Comparison of ENCODE assay signal across 7 cellular contexts in genomic region chr2:176554107-176555048, GRCh38.
A peak's percentile ranks its signal among the peaks of the same experiment; 100 is the strongest.
DNase-seq lines count a peak whose midpoint lies in the region; TF ChIP-seq lines count a peak whose summit lies in the region.

No MANE protein-coding gene starts in this region.

- H3K79me2 ChIP-seq in PC-9 (ENCODE audit: low read depth): no peaks in the 10 kb centered on the region
- H3K79me2 ChIP-seq in trophoblast cell (ENCODE audit: control insufficient read depth, insufficient read depth, low read length, poor library complexity): no peaks in the 10 kb centered on the region

- peaks cover 3% of the 10 kb centered on the region for H3K79me1 ChIP-seq in trophoblast cell (ENCODE audit: low read length)

- H3K18ac ChIP-seq in trophoblast cell (ENCODE audit: low read length): no peak overlapping the region

- DNase-seq in GM12864 (ENCODE audit: low read depth) (no peak), KBM-7 (peak; percentile 71), PC-9 (peak; percentile 53 to 54), head of caudate nucleus (peak in 28 of 42 donors; percentile 9 to 70 (median 34)), trophoblast cell (peak in 1 of 2 donors; percentile 65), NK-92 (lab: John Stamatoyannopoulos, UW; ENCODE audit: unreplicated experiment) (no peak)

- H3K9me2 ChIP-seq in PC-9 (ENCODE audit: insufficient read depth): no peaks in the 10 kb centered on the region

- intact Hi-C loops in PC-9 (cut with micrococcal nuclease; ENCODE audit: unreplicated experiment) (loop anchor here (1.0 to 10.0 kb wide), 9 partner anchors 63 to 590 kb away; no protein-coding TSS in a partner anchor), head of caudate nucleus (cut with DNase I) (loop anchor here (5.0 to 10.0 kb wide), 2 partner anchors 80 to 417 kb away; no protein-coding TSS in a partner anchor)

- H3F3A ChIP-seq in PC-9 (ENCODE audit: insufficient read depth, low read depth): no peaks in the 10 kb centered on the region

- H3K27me3 ChIP-seq in PC-9 (ENCODE audit: insufficient read depth, low read depth): no peaks in the 10 kb centered on the region; the same call in 1 of the 2 replicates
- H3K27me3 ChIP-seq in trophoblast cell (ENCODE audit: insufficient read depth, low read length): peaks cover 4% of the 10 kb centered on the region

- H3K4me3 ChIP-seq in GM12864 (ENCODE audit: low read depth, low read length): peak overlapping the region; percentile 19
- H3K4me3 ChIP-seq in PC-9: peak overlapping the region; percentile 58
- no peak overlapping the region for H3K4me3 ChIP-seq in trophoblast cell (ENCODE audit: low read depth, low read length)

- H3K4me1 ChIP-seq in PC-9 (replicated peaks; ENCODE audit: insufficient read depth) (no peaks in the 10 kb centered on the region), trophoblast cell (ENCODE audit: control insufficient read depth in 1 of 2, insufficient read depth in 2 of 2, low read length in 2 of 2) (peaks cover 0 to 1% of the 10 kb centered on the region in 2 experiments)

- no peak overlapping the region for H3K4ac ChIP-seq in trophoblast cell (ENCODE audit: low read depth, low read length)

- H2AFZ ChIP-seq in PC-9 (peak overlapping the region; percentile 88), trophoblast cell (ENCODE audit: insufficient read depth, low read length, poor library complexity) (peak overlapping the region; percentile 1)

- H2BK120ac ChIP-seq in trophoblast cell (ENCODE audit: insufficient read depth, low read length, poor library complexity): no peak overlapping the region

- H3K9ac ChIP-seq in trophoblast cell (ENCODE audit: low read length): no peak overlapping the region

- CTCF ChIA-PET in PC-9 (lab: Charles Lee): interaction anchor here (0.5 to 2.7 kb wide), 23 partner anchors 8 to 865 kb away, joined by 3 to 25 read pairs (median 5); partner anchors contain the start of gene HOXD8

- no peak overlapping the region for H4K8ac ChIP-seq in trophoblast cell (ENCODE audit: low read depth, low read length)

- H3K36me3 ChIP-seq in PC-9 (ENCODE audit: low read depth): no peaks in the 10 kb centered on the region
- no peaks in the 10 kb centered on the region for H3K36me3 ChIP-seq in trophoblast cell (ENCODE audit: control insufficient read depth in 1 of 2, insufficient read depth in 2 of 2, low read length in 2 of 2)

- H4K91ac ChIP-seq in trophoblast cell (ENCODE audit: low read depth, low read length): no peak overlapping the region

- H3K23ac ChIP-seq in trophoblast cell (ENCODE audit: low read length): no peak overlapping the region

- H2AK5ac ChIP-seq in trophoblast cell (ENCODE audit: low read length): no peak overlapping the region

- H3K9me3 ChIP-seq in PC-9 (ENCODE audit: insufficient read depth, low read depth) (no peaks in the 10 kb centered on the region), trophoblast cell (ENCODE audit: insufficient read depth, low read depth, low read length) (no peaks in the 10 kb centered on the region)

- H3K27ac ChIP-seq in PC-9 (no peak overlapping the region), adipose tissue (ENCODE audit: low read depth, low read length) (peak overlapping the region; percentile 23), trophoblast cell (ENCODE audit: low read depth, low read length) (no peak overlapping the region)

- TF ChIP-seq CTCF in GM12864 (IDR thresholded peaks at IDR 0.05; ENCODE audit: low read depth, low read length, missing control alignments): peak; percentile 69
- peak; percentile 100 for TF ChIP-seq CTCF in PC-9 (conservative IDR thresholded peaks at IDR 0.05)

- no peak overlapping the region for H3K14ac ChIP-seq in trophoblast cell (ENCODE audit: low read length)

- no peak overlapping the region for H4K12ac ChIP-seq in trophoblast cell (ENCODE audit: low read depth, low read length)

- no peaks in the 10 kb centered on the region for H4K20me1 ChIP-seq in PC-9 (ENCODE audit: insufficient read depth)

- H2BK5ac ChIP-seq in trophoblast cell (ENCODE audit: low read depth, low read length, poor library complexity): no peak overlapping the region

- TSS peak; percentile 21 for BruUV-seq in PC-9 (replicated peaks; lab: Mats Ljungman, UMichigan)

- WGBS in adipose tissue, 3 donors: 10 to 12% (median 10%) methylated on average over 17 of the region's 17 CpGs
- WGBS in trophoblast cell (ENCODE audit: extremely low coverage, insufficient coverage, insufficient read length): no CpG with 5 or more reads among the region's 17 CpGs

- in situ Hi-C loops in KBM-7 (cut with MboI; ENCODE audit: low pct_unique_long_range_greater_than_20kb, low sequenced_read_pairs): no loop called here

- H2BK12ac ChIP-seq in trophoblast cell (ENCODE audit: low read length): no peak overlapping the region

- peak overlapping the region; percentile 87 for H3K4me2 ChIP-seq in PC-9
- peak overlapping the region; percentile 64 for H3K4me2 ChIP-seq in trophoblast cell (ENCODE audit: low read length)

- POLR2A ChIA-PET in PC-9 (lab: Charles Lee; ENCODE audit: unreplicated experiment): interaction anchor here (0.5 to 0.7 kb wide), 4 partner anchors 15 to 911 kb away, joined by 3 to 4 read pairs (median 4); no protein-coding TSS in a partner anchor

Comparison
In these comparisons a context has a peak if more than half of its experiments do, and no peak if none do; other contexts are left out.
1. DNase-seq: peak in KBM-7 (single experiment), PC-9 (2 of 2) and head of caudate nucleus (28 of 42); none in GM12864 (single experiment) and NK-92 (single experiment).